ENCODE assay signal across 26 cellular contexts in genomic region chr3:190175490-190175889, GRCh38. TPM values are rescaled to one million over a fixed set of nuclear protein-coding genes. Genes with fewer than 3 reads are reported as not detected.
DNase-seq lines count a peak whose midpoint lies in the region; ATAC-seq, FAIRE-seq and TF ChIP-seq lines count a peak whose summit lies in the region.
"Had no signal": no experiment of that assay in that cellular context is flagged by ENCODE, and none has a peak within 500 bp of the region (broad histone marks: within the 10 kb centered on the region; RNA-seq: fewer than 3 reads in every experiment).

No MANE protein-coding gene starts in this region.

- H3K9me3 ChIP-seq in testis = no peaks in the 10 kb centered on the region
- H3K9me3 ChIP-seq: gastrocnemius medialis, HAP-1, neutrophil, spleen, transverse colon had no signal

- TF ChIP-seq CTCF in bronchial epithelial cell (IDR thresholded peaks at IDR 0.05; ENCODE audit: insufficient read depth, low read length, severe bottlenecking) = no peak
- no peak for TF ChIP-seq CTCF in testis (IDR thresholded peaks at IDR 0.05)

- H3K27me3 ChIP-seq in bronchial epithelial cell (ENCODE audit: control insufficient read depth, insufficient read depth, low read length) (no peaks in the 10 kb centered on the region), testis (no peaks in the 10 kb centered on the region)
- H3K27me3 ChIP-seq: gastrocnemius medialis, neutrophil, spleen, transverse colon had no signal

- 89 to 100% methylated on average over 1 of the region's 1 CpG for WGBS in testis, 2 donors

- H3K36me3 ChIP-seq in bronchial epithelial cell (ENCODE audit: control insufficient read depth, insufficient read depth, low read length) (no peaks in the 10 kb centered on the region), testis (ENCODE audit: low read depth, missing control alignments) (no peaks in the 10 kb centered on the region)
- H3K36me3 ChIP-seq: gastrocnemius medialis, HAP-1, neutrophil, spleen, transverse colon had no signal

- DNase-seq in AG08395 (ENCODE audit: low spot score) (peak; percentile 26), M059J (ENCODE audit: low read depth) (peak; percentile 68), bronchial epithelial cell (ENCODE audit: low read depth) (peak; percentile 54), kidney tubule cell (ENCODE audit: low spot score) (peak; percentile 33), DMS79 (lab: John Stamatoyannopoulos, UW) (no peak), left cardiac atrium (no peak), MV-4-11 (lab: John Stamatoyannopoulos, UW) (no peak), testis (no peak)
- DNase-seq: activated naive CD4-positive, alpha-beta T cell treated with anti-CD3 and anti-CD28 coated beads, Interleukin-2, amount 10 ng/mL, durations not matched to agents 7 days and 5 days; activated T-cell treated with anti-CD3 and anti-CD28 coated beads, Interleukin-2, amount 50 U/mL, for 48 hours; central memory CD4-positive, alpha-beta T cell; dermis blood vessel endothelial cell; gastrocnemius medialis; islet precursor cell; KG1; NCI-H1930; NCI-H2227 treated with DMSO at 0.1 percent for 48 hours; NCI-H82; SHP77 treated with DMSO at 0.1 percent for 48 hours; spleen; stimulated activated CD4-positive, alpha-beta T cell treated with anti-CD3 and anti-CD28 coated beads, Interleukin-4, amount 100 ng/mL, for 4 hours; T-cell; transverse colon had no signal

- no peaks in the 10 kb centered on the region for H3K4me1 ChIP-seq in testis
- H3K4me1 ChIP-seq: gastrocnemius medialis, HAP-1, transverse colon had no signal

- H3K4me3 ChIP-seq in bronchial epithelial cell (ENCODE audit: low read depth, low read length) (no peak overlapping the region), testis (no peak overlapping the region)
- H3K4me3 ChIP-seq: gastrocnemius medialis, HAP-1, spleen, transverse colon had no signal

- intact Hi-C loops in left cardiac atrium (cut with DNase I) (no loop called here), testis (cut with DNase I; ENCODE audit: low total_unique reads) (no loop called here)

- no peak for ATAC-seq in left cardiac atrium
- ATAC-seq: gastrocnemius medialis, T-cell had no signal

- no peak for TF ChIP-seq POLR2A in testis (IDR thresholded peaks at IDR 0.05)

- H3K27ac ChIP-seq in testis = no peak overlapping the region
- H3K27ac ChIP-seq: epithelial cell of prostate, gastrocnemius medialis, neutrophil, spleen, transverse colon had no signal

- no peak for FAIRE-seq in bronchial epithelial cell (lab: Jason Lieb, UNC)

RNA-seq across cellular contexts. Expression of gene P3H2, which starts 54.8 kb away (rescaled TPM):
- 95.5 and 147 TPM in 2 replicates for total RNA-seq in M059J (2014; rRNA removed; shearing (Covaris generic))
- 7.6 and 14.6 TPM in 2 replicates for total RNA-seq in bronchial epithelial cell
- total RNA-seq in left cardiac atrium = 1 to 10 TPM; 1.6 to 4.0 TPM
- 10 to 100 TPM in 1 of 2 donors, 1 to 10 TPM in 1; 7.2 to 10.1 TPM for total RNA-seq in testis
- 11.0 TPM for polyA plus RNA-seq in testis (ENCODE audit: insufficient read depth, low read depth, low replicate concordance)

Comparison
In these comparisons a context has a peak if more than half of its experiments do, and no peak if none do; other contexts are left out.
1. DNase-seq: peak in AG08395 (single experiment), M059J (single experiment), bronchial epithelial cell (single experiment) and kidney tubule cell (single experiment); none in DMS79 (single experiment), left cardiac atrium (single experiment), MV-4-11 (single experiment) and testis (single experiment).